In genomic region chr11:2908130-2908529, GRCh38 we compare ENCODE assay signal across 9 cellular contexts.
"Had no signal": no experiment of that assay in that cellular context is flagged by ENCODE, and none has a peak within 500 bp of the region (broad histone marks: within the 10 kb centered on the region; RNA-seq: fewer than 3 reads in every experiment).

No MANE protein-coding gene starts in this region.

- H3K9ac ChIP-seq: GM23248 had no signal

- DNase-seq: GM23248, GOT3, H9, HCEC 1CT, IMR-90, Kasumi-1, KG1 had no signal

- H3K4me3 ChIP-seq: GM23248, K562 had no signal

- H3K27ac ChIP-seq: GM23248, HL-60 had no signal

- ATAC-seq: K562 had no signal

- H2AFZ ChIP-seq: GM23248 had no signal

- FAIRE-seq: K562 had no signal
